In genomic region chr12:3136641-3137267, GRCh38 we compare ENCODE assay signal across 12 cellular contexts.
"Had no signal": no experiment of that assay in that cellular context is flagged by ENCODE, and none has a peak within 500 bp of the region (broad histone marks: within the 10 kb centered on the region; RNA-seq: fewer than 3 reads in every experiment).

No MANE protein-coding gene starts in this region.

- H3K4me3 Mint-ChIP-seq: activated CD4-positive, alpha-beta T cell treated with anti-CD3 and anti-CD28 coated beads, Interleukin-2, amount 10 ng/mL, durations not matched to agents 7 days and 5 days; T-helper 2 cell treated with Interferon-gamma antibody and Interleukin-4, amounts not matched to agents 5 μg/mL and 100 μg/mL, for 36 hours had no signal

- H3K4me3 ChIP-seq: gastroesophageal sphincter, pancreas, tibial nerve had no signal

- H3K27me3 ChIP-seq: gastroesophageal sphincter, pancreas, tibial nerve had no signal

- H3K9me3 ChIP-seq: gastroesophageal sphincter, pancreas, tibial nerve had no signal

- H3K27ac Mint-ChIP-seq: activated CD4-positive, alpha-beta T cell treated with anti-CD3 and anti-CD28 coated beads, Interleukin-2, amount 10 ng/mL, durations not matched to agents 7 days and 5 days; T-helper 2 cell treated with Interferon-gamma antibody and Interleukin-4, amounts not matched to agents 5 μg/mL and 100 μg/mL, for 36 hours had no signal

- H3K4me1 Mint-ChIP-seq: activated CD4-positive, alpha-beta T cell treated with anti-CD3 and anti-CD28 coated beads, Interleukin-2, amount 10 ng/mL, durations not matched to agents 7 days and 5 days had no signal

- H3K9me3 Mint-ChIP-seq: activated CD4-positive, alpha-beta T cell treated with anti-CD3 and anti-CD28 coated beads, Interleukin-2, amount 10 ng/mL, durations not matched to agents 7 days and 5 days; T-helper 2 cell treated with Interferon-gamma antibody and Interleukin-4, amounts not matched to agents 5 μg/mL and 100 μg/mL, for 36 hours had no signal

- H3K27ac ChIP-seq: pancreas had no signal

- H3K36me3 ChIP-seq: gastroesophageal sphincter, pancreas, tibial nerve had no signal

- ATAC-seq: left colon had no signal

- H3K4me1 ChIP-seq: pancreas had no signal

- DNase-seq: activated CD4-positive, alpha-beta T cell treated with anti-CD3 and anti-CD28 coated beads, Interleukin-2, amount 10 ng/mL, durations not matched to agents 7 days and 5 days; activated CD4-positive, CD25-positive, alpha-beta regulatory T cell; activated naive CD4-positive, alpha-beta T cell; anterior cingulate cortex; erythroblast; stimulated activated CD4-positive, alpha-beta T cell treated with anti-CD3 and anti-CD28 coated beads, Interleukin-4, amount 100 ng/mL, for 24 hours; stimulated activated naive CD4-positive, alpha-beta T cell had no signal
